Comparison of ENCODE assay signal across 12 cellular contexts in genomic region chr18:34729740-34730338, GRCh38. TPM values are rescaled to one million over a fixed set of nuclear protein-coding genes. Genes with fewer than 3 reads are reported as not detected.
DNase-seq lines count a peak whose midpoint lies in the region; ATAC-seq, FAIRE-seq and TF ChIP-seq lines count a peak whose summit lies in the region.
"Had no signal": no experiment of that assay in that cellular context is flagged by ENCODE, and none has a peak within 500 bp of the region (broad histone marks: within the 10 kb centered on the region; RNA-seq: fewer than 3 reads in every experiment).

No MANE protein-coding gene starts in this region.

- CTCF ChIA-PET in H1 (lab: Charles Lee; ENCODE audit: partially characterized antibody): interaction anchor here (0.6 to 3.9 kb wide), 27 partner anchors 9 to 377 kb away, joined by 3 to 27 read pairs (median 4); partner anchors contain the start of gene DTNA

- H3K9ac ChIP-seq in H1 (replicated peaks in 1 of 4; ENCODE audit: extremely low read depth in 1 of 4, low read depth in 3 of 4, low read length in 3 of 4) (no peak overlapping the region), mesendoderm (ENCODE audit: low read length) (no peak overlapping the region)

- no peak overlapping the region for H3K4me3 ChIP-seq in H1 (ENCODE audit: extremely low read depth in 1 of 4, insufficient read depth in 2 of 4, low read depth in 3 of 4, low read length in 4 of 4)
- H3K4me3 ChIP-seq in mesendoderm (ENCODE audit: low read length): no peak overlapping the region
- H3K4me3 ChIP-seq in uterus: no peak overlapping the region

- H4K8ac ChIP-seq in H1 (ENCODE audit: extremely low read depth, insufficient read depth, low read length) (no peak overlapping the region), mesendoderm (ENCODE audit: low read depth, low read length) (no peak overlapping the region)

- H4K5ac ChIP-seq in H1 (ENCODE audit: insufficient read length, low read depth, low read length) (no peak overlapping the region), mesendoderm (ENCODE audit: low read length) (no peak overlapping the region)

- H3K4me2 ChIP-seq in H1 (ENCODE audit: insufficient read depth in 1 of 2, low read depth in 2 of 2, low read length in 2 of 2): no peak overlapping the region
- no peak overlapping the region for H3K4me2 ChIP-seq in mesendoderm (ENCODE audit: low read length)

- H4K91ac ChIP-seq in H1 (replicated peaks; ENCODE audit: insufficient read length, low read length): no peak overlapping the region

- DNase-seq in H1 (ENCODE audit: low read depth in 1 of 2, low spot score in 2 of 2) (no peak), mesendoderm (peak; percentile 64), uterus (no peak), NCI-H345 treated with DMSO at 0.1 percent for 48 hours (lab: John Stamatoyannopoulos, UW; ENCODE audit: unreplicated experiment) (no peak), H54 (ENCODE audit: insufficient read length, low spot score) (no peak), posterior vena cava (ENCODE audit: low spot score) (no peak)
- DNase-seq: activated CD4-positive, CD25-positive, alpha-beta regulatory T cell; activated CD8-positive, alpha-beta memory T cell treated with anti-CD3 and anti-CD28 coated beads, Interleukin-2, amount 50 U/mL, for 48 hours; cortex of kidney; GDM1; stimulated activated naive CD4-positive, alpha-beta T cell had no signal

- H3K18ac ChIP-seq in H1 (ENCODE audit: extremely low read depth, low read length) (no peak overlapping the region), mesendoderm (ENCODE audit: low read length) (no peak overlapping the region)

- peak; percentile 31 for ATAC-seq in HG03159 (IDR thresholded peaks at IDR 0.05; ENCODE audit: unreplicated experiment)

- no peak overlapping the region for H3K14ac ChIP-seq in H1 (ENCODE audit: insufficient read length)

- 0 out of 2 replicates have a peak overlapping the region, but pooled peaks have one; percentile 22 for H2AFZ ChIP-seq in H1 (ENCODE audit: low read length)

- H3K4ac ChIP-seq in H1 (replicated peaks; ENCODE audit: insufficient read length, low read depth, low read length): no peak overlapping the region
- H3K4ac ChIP-seq in mesendoderm (ENCODE audit: low read depth, low read length): no peak overlapping the region

- H2AK5ac ChIP-seq in H1 (ENCODE audit: low read depth, low read length) (no peak overlapping the region), mesendoderm (ENCODE audit: low read length) (no peak overlapping the region)

- no peaks in the 10 kb centered on the region for H4K20me1 ChIP-seq in H1 (replicated peaks in 1 of 2; ENCODE audit: control insufficient read depth in 1 of 2, insufficient read depth in 2 of 2, low read length in 2 of 2)

- H3K23me2 ChIP-seq in H1 (ENCODE audit: low read depth, low read length): no peaks in the 10 kb centered on the region

- no peak overlapping the region for H3K23ac ChIP-seq in H1 (ENCODE audit: insufficient read length)
- H3K23ac ChIP-seq in mesendoderm (ENCODE audit: low read length): no peak overlapping the region

- H2BK12ac ChIP-seq in H1 (ENCODE audit: low read depth, low read length): no peak overlapping the region

- H3K4me1 ChIP-seq in H1 (replicated peaks in 1 of 4; ENCODE audit: control insufficient read depth in 3 of 4, insufficient read depth in 4 of 4, low read length in 3 of 4) (peaks cover 0 to 5% (median 1%) of the 10 kb centered on the region in 4 experiments; a peak in 3 of 7 replicates), mesendoderm (ENCODE audit: control insufficient read depth, low read depth, low read length) (peaks cover 11% of the 10 kb centered on the region), uterus (peaks cover 0 to 3% of the 10 kb centered on the region in 2 donors)

- H3K79me1 ChIP-seq in H1 (ENCODE audit: low read depth, low read length) (no peaks in the 10 kb centered on the region), mesendoderm (ENCODE audit: low read length) (no peaks in the 10 kb centered on the region)

- no peak overlapping the region for H2BK20ac ChIP-seq in H1 (ENCODE audit: low read length)

- H3K79me2 ChIP-seq in H1 (ENCODE audit: control insufficient read depth in 1 of 2, insufficient read depth in 2 of 2, low read length in 2 of 2) (no peaks in the 10 kb centered on the region), mesendoderm (ENCODE audit: control insufficient read depth, insufficient read depth, low read length) (no peaks in the 10 kb centered on the region)

- TF ChIP-seq RAD21 in H1 (IDR thresholded peaks at IDR 0.05 in 1 of 2, conservative IDR thresholded peaks at IDR 0.05 in 1 of 2; ENCODE audit: low read depth in 2 of 2, low read length in 2 of 2): no peak

- no peaks in the 10 kb centered on the region for H3K36me3 ChIP-seq in H1 (ENCODE audit: control insufficient read depth in 2 of 4, insufficient read depth in 4 of 4, low read length in 3 of 4)
- H3K36me3 ChIP-seq in mesendoderm (ENCODE audit: control insufficient read depth, insufficient read depth, low read length): no peaks in the 10 kb centered on the region
- H3K36me3 ChIP-seq in uterus: no peaks in the 10 kb centered on the region

- H3K56ac ChIP-seq in H1 (replicated peaks; ENCODE audit: insufficient read length, low read depth, low read length): no peak overlapping the region
- peak overlapping the region; percentile 54 for H3K56ac ChIP-seq in mesendoderm (ENCODE audit: low read length)

- no peak for TF ChIP-seq EP300 in H1 (IDR thresholded peaks at IDR 0.05; ENCODE audit: borderline replicate concordance in 1 of 2, low read depth in 2 of 2, low read length in 2 of 2)

- FAIRE-seq in H1 (lab: Jason Lieb, UNC) (peak; percentile 69), H54 (lab: Jason Lieb, UNC) (no peak)

- TF ChIP-seq POLR2A in H1 (IDR thresholded peaks at IDR 0.05; ENCODE audit: control extremely low read depth in 1 of 2, low read depth in 2 of 2, low read length in 2 of 2) (no peak), uterus (IDR thresholded peaks at IDR 0.05) (no peak), H54 (IDR thresholded peaks at IDR 0.05; ENCODE audit: low read depth, low read length) (no peak)

- H3K27me3 ChIP-seq in H1 (replicated peaks in 1 of 4; ENCODE audit: control insufficient read depth in 3 of 4, extremely low read depth in 1 of 4, insufficient read depth in 3 of 4, low read length in 3 of 4) (no peaks in the 10 kb centered on the region), mesendoderm (ENCODE audit: insufficient read depth, low read length, poor library complexity) (no peaks in the 10 kb centered on the region), uterus (no peaks in the 10 kb centered on the region)

- no peaks in the 10 kb centered on the region for H3K9me3 ChIP-seq in H1 (ENCODE audit: insufficient read depth in 2 of 2, low read depth in 1 of 2, low read length in 1 of 2)
- no peaks in the 10 kb centered on the region for H3K9me3 ChIP-seq in uterus

- H2BK120ac ChIP-seq in H1 (replicated peaks; ENCODE audit: low read depth, low read length) (no peak overlapping the region), mesendoderm (ENCODE audit: low read depth, low read length) (peak overlapping the region; percentile 82)

- 91% methylated on average over 2 of the region's 2 CpGs; no CpG with 5 or more reads in 1 of the 2 experiments for WGBS in H1 (ENCODE audit: extremely low coverage in 1 of 2, insufficient coverage in 1 of 2, insufficient read length in 1 of 2, insufficient replicate concordance in 2 of 2, low coverage in 1 of 2, low lambda C conversion rate in 2 of 2, missing lambda C conversion rate in 1 of 2), 2 experiments
- no CpG with 5 or more reads among the region's 2 CpGs for WGBS in mesendoderm (ENCODE audit: extremely low coverage, insufficient coverage, low lambda C conversion rate)

- intact Hi-C loops in uterus (cut with DNase I; ENCODE audit: low total_unique reads): no loop called here
- intact Hi-C loops in posterior vena cava (cut with DNase I): no loop called here

- H2BK15ac ChIP-seq in H1 (ENCODE audit: low read length) (no peak overlapping the region), mesendoderm (replicated peaks; ENCODE audit: low read depth) (no peak overlapping the region)

- H2BK5ac ChIP-seq in H1 (ENCODE audit: low read depth, low read length): no peak overlapping the region
- H2BK5ac ChIP-seq in mesendoderm (ENCODE audit: low read length): no peak overlapping the region

- H3K27ac ChIP-seq in H1 (ENCODE audit: low read depth, low read length) (no peak overlapping the region), mesendoderm (ENCODE audit: low read depth, low read length) (no peak overlapping the region), uterus (peak overlapping the region; percentile 40 to 71)

- no peak for TF ChIP-seq CTCF in H1 (IDR thresholded peaks at IDR 0.05; ENCODE audit: control extremely low read depth in 1 of 3, insufficient read depth in 1 of 3, low read depth in 1 of 3, low read length in 3 of 3)
- no peak for TF ChIP-seq CTCF in uterus (IDR thresholded peaks at IDR 0.05)

- POLR2A ChIA-PET in H1 (lab: Charles Lee; ENCODE audit: partially characterized antibody): no interaction called here

TF ChIP-seq in H1, 55 proteins besides CTCF, POLR2A, EP300 and RAD21:
- no peak for TF ChIP-seq SIX5 (IDR thresholded peaks at IDR 0.05; ENCODE audit: low read depth, low read length)
- TF ChIP-seq SP2 (IDR thresholded peaks at IDR 0.05; ENCODE audit: low read length): no peak
- TF ChIP-seq KDM1A (IDR thresholded peaks at IDR 0.05; ENCODE audit: borderline replicate concordance, low read length): no peak
- TF ChIP-seq CBX8 (IDR thresholded peaks at IDR 0.05; ENCODE audit: borderline replicate concordance, low read depth, low read length): no peak
- no peak for TF ChIP-seq RNF2 (IDR thresholded peaks at IDR 0.05; ENCODE audit: borderline replicate concordance, low read depth, low read length, missing control alignments, poor library complexity, severe bottlenecking)
- TF ChIP-seq SRF (IDR thresholded peaks at IDR 0.05; ENCODE audit: low read depth, low read length): no peak
- TF ChIP-seq HDAC6 (IDR thresholded peaks at IDR 0.05; ENCODE audit: low read depth, low read length): no peak

RNA-seq across cellular contexts. Expression of gene DTNA, which starts 19.7 kb away (rescaled TPM):
- total RNA-seq in H1 (2021; fragmentation: NEBNext Ultra II Directional; extraction: Animal tissue kit (Norgen Biotek cat#: 25700)): 29.0 and 32.7 TPM in 2 replicates
- 17.2 and 30.2 TPM in 2 replicates for polyA plus RNA-seq in H1 (2011; rRNA removed)
- 26.5 TPM for polyA plus RNA-seq in H1 (2011; cell fraction: cytosol; rRNA removed)
- polyA plus RNA-seq in H1 (2011; cell fraction: nucleus; rRNA removed): 26.8 TPM
- 16.2 to 31.9 TPM (median 25.0 TPM) in 4 replicates for polyA plus RNA-seq in H1 (2012, experiment 1 of 2)
- 1.9 TPM for polyA plus RNA-seq in H1 (2012, experiment 2 of 2)
- polyA plus RNA-seq in H1 (2013, experiment 1 of 2): 15.9 TPM
- 15.1 TPM for polyA plus RNA-seq in H1 (2013, experiment 2 of 2)
- polyA minus RNA-seq in H1 (2011; rRNA and poly(A)+ RNA removed): 71.3 and 92.7 TPM in 2 replicates
- 12.8 TPM for polyA minus RNA-seq in H1 (2011; cell fraction: cytosol; rRNA and poly(A)+ RNA removed)
- 64.0 TPM for polyA minus RNA-seq in H1 (2011; cell fraction: nucleus; rRNA and poly(A)+ RNA removed)
- 38.8 TPM for polyA plus RNA-seq in mesendoderm (2013, experiment 1 of 2)
- polyA plus RNA-seq in mesendoderm (2013, experiment 2 of 2): 38.8 TPM
- 100 to 1,000 TPM in 1 of 4 donors, 10 to 100 TPM in 3; 13.8 to 229 (median 43.0) TPM for total RNA-seq in uterus
- total RNA-seq in posterior vena cava: 100 to 1,000 TPM; 110 to 115 TPM

Comparison
In these comparisons a context has a peak if more than half of its experiments do, and no peak if none do; other contexts are left out.
1. H3K27ac ChIP-seq: peak in uterus (2 of 2); none in H1 (single experiment) and mesendoderm (single experiment).